Comparison of ENCODE assay signal across 11 cellular contexts in genomic region chr4:150950657-150951056, GRCh38.
DNase-seq lines count a peak whose midpoint lies in the region; ATAC-seq and TF ChIP-seq lines count a peak whose summit lies in the region.
"Had no signal": no experiment of that assay in that cellular context is flagged by ENCODE, and none has a peak within 500 bp of the region (broad histone marks: within the 10 kb centered on the region; RNA-seq: fewer than 3 reads in every experiment).

No MANE protein-coding gene starts in this region.

- peaks cover 3% of the 10 kb centered on the region for H3K9me3 Mint-ChIP-seq in activated CD8-positive, alpha-beta T cell treated with anti-CD3 and anti-CD28 coated beads, Interleukin-2, amount 10 ng/mL, durations not matched to agents 7 days and 5 days (ENCODE audit: insufficient read depth)

- no peaks in the 10 kb centered on the region for H3K27me3 Mint-ChIP-seq in activated CD8-positive, alpha-beta T cell treated with anti-CD3 and anti-CD28 coated beads, Interleukin-2, amount 10 ng/mL, durations not matched to agents 7 days and 5 days (ENCODE audit: low read depth)

- peaks cover 5% of the 10 kb centered on the region for H3K4me1 Mint-ChIP-seq in activated CD8-positive, alpha-beta T cell treated with anti-CD3 and anti-CD28 coated beads, Interleukin-2, amount 10 ng/mL, durations not matched to agents 7 days and 5 days (ENCODE audit: low read depth)

- H3K36me3 Mint-ChIP-seq in activated CD8-positive, alpha-beta T cell treated with anti-CD3 and anti-CD28 coated beads, Interleukin-2, amount 10 ng/mL, durations not matched to agents 7 days and 5 days (ENCODE audit: low read depth): peaks cover 9% of the 10 kb centered on the region

- no peak overlapping the region for H3K4me3 Mint-ChIP-seq in activated CD8-positive, alpha-beta T cell treated with anti-CD3 and anti-CD28 coated beads, Interleukin-2, amount 10 ng/mL, durations not matched to agents 7 days and 5 days

- H3K4me1 ChIP-seq in SJCRH30: no peaks in the 10 kb centered on the region

- no peak for TF ChIP-seq POLR2A in GM18505 (IDR thresholded peaks at IDR 0.05; ENCODE audit: borderline replicate concordance, extremely low read depth, insufficient read depth, insufficient read length)

- POLR2A ChIA-PET in activated CD8-positive, alpha-beta T cell treated with anti-CD3 and anti-CD28 coated beads, Interleukin-2, amount 10 ng/mL, durations not matched to agents 7 days and 5 days (lab: Charles Lee): no interaction called here

- H3K9me3 ChIP-seq in SJCRH30 (replicated peaks): no peaks in the 10 kb centered on the region

- CTCF ChIA-PET in activated CD8-positive, alpha-beta T cell treated with anti-CD3 and anti-CD28 coated beads, Interleukin-2, amount 10 ng/mL, durations not matched to agents 7 days and 5 days (lab: Charles Lee): no interaction called here

- intact Hi-C loops in left ventricle myocardium superior (cut with micrococcal nuclease): no loop called here

- no peak overlapping the region for H3K4me3 ChIP-seq in SJCRH30

- ATAC-seq in GM18505 (IDR thresholded peaks at IDR 0.05; ENCODE audit: unreplicated experiment) (peak; percentile 77), GM21619 (IDR thresholded peaks at IDR 0.05; ENCODE audit: unreplicated experiment) (peak; percentile 81), HG03460 (IDR thresholded peaks at IDR 0.05; ENCODE audit: unreplicated experiment) (peak; percentile 73), left ventricle myocardium superior (peak; percentile 60)
- ATAC-seq in activated CD8-positive, alpha-beta T cell treated with anti-CD3 and anti-CD28 coated beads, Interleukin-2, amount 10 ng/mL, durations not matched to agents 7 days and 5 days: no peak

- no peaks in the 10 kb centered on the region for H3K36me3 ChIP-seq in SJCRH30

- H3K27ac ChIP-seq in SJCRH30: no peak overlapping the region

- no peaks in the 10 kb centered on the region for H3K27me3 ChIP-seq in SJCRH30

- DNase-seq in left ventricle myocardium superior: no peak
- no peak for DNase-seq in activated T-cell treated with anti-CD3 and anti-CD28 coated beads, Interleukin-2, amount 50 U/mL, for 48 hours
- DNase-seq in activated CD8-positive, alpha-beta T cell treated with anti-CD3 and anti-CD28 coated beads, Interleukin-2, amount 10 ng/mL, durations not matched to agents 7 days and 5 days: no peak
- DNase-seq in SJCRH30: no peak
- DNase-seq in Ammon's horn (ENCODE audit: low spot score): no peak
- DNase-seq: effector CD4-positive, alpha-beta T cell; H7; NCI-H1436 had no signal

- no peak overlapping the region for H3K27ac Mint-ChIP-seq in activated CD8-positive, alpha-beta T cell treated with anti-CD3 and anti-CD28 coated beads, Interleukin-2, amount 10 ng/mL, durations not matched to agents 7 days and 5 days
